In the genomic region with DNA sequence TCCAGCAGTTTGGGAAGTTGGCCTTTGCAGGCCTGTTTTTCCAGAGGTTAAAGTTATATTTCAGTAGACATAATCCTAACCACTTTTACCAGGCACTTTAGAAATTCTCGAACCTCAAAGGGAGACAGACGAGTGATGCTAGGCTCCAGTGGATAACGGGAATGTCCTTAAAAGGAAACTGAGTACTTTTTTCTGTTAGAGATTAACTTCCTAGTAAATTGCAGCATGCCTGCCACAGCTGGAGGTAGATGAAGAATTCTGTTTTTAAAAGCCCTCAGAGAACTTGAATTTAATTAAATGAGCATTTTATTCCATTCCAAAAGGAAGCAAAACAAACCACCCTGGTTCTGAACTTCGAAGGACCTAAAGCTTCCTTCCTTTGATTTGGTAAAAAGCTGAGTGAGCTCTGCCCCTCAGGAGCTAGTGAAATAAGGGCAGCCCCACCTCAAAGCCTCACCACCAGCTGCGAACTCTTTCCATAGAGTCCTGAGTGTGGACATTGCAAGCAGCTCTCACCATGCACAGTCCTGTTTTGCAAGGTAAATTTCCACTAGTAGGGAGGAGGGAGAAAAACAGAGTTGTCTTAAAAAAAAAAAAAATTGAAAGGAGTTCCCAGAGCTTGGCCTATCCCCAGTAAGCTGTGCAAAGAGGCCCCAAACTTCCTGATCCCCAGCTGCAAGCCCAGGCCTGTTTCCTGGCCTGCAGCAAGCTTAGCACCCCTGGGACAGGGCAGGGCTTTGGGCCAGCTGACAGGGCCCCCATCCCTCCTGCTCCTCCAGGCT, we compare ENCODE assay signal across 1 cellular context.
A peak's percentile ranks its signal among the peaks of the same experiment; 100 is the strongest.
TF ChIP-seq lines count a peak whose summit lies in the region.

No MANE protein-coding gene starts in this region.

TF ChIP-seq in HepG2, 621 proteins besides CTCF, POLR2A, EP300 and RAD21 (continued from another document):
- TF ChIP-seq ZNF362 (CRISPR knock-in tag; IDR thresholded peaks at IDR 0.05; ENCODE audit: borderline replicate concordance) (peak; percentile 54; the same call in 1 of the 2 replicates), ZNF205 (CRISPR knock-in tag; IDR thresholded peaks at IDR 0.05) (no peak), ATF7-NPFF (CRISPR knock-in tag; IDR thresholded peaks at IDR 0.05; ENCODE audit: low read depth) (no peak), DNMT1 (CRISPR knock-in tag; IDR thresholded peaks at IDR 0.05) (no peak), ZFP91 (CRISPR knock-in tag; IDR thresholded peaks at IDR 0.05; ENCODE audit: borderline replicate concordance) (0 out of 2 replicates have a peak, but pooled peaks have one; percentile 25), ZFY (CRISPR knock-in tag; IDR thresholded peaks at IDR 0.05) (peak; percentile 48; the same call in 1 of the 2 replicates), ZFX (CRISPR knock-in tag; IDR thresholded peaks at IDR 0.05; ENCODE audit: low read depth) (peak; percentile 45; the same call in 1 of the 2 replicates), ZNF263 (CRISPR knock-in tag; IDR thresholded peaks at IDR 0.05) (peak; percentile 75), PATZ1 (CRISPR knock-in tag; IDR thresholded peaks at IDR 0.05) (0 out of 2 replicates have a peak, but pooled peaks have one; percentile 17), PLRG1 (conservative IDR thresholded peaks at IDR 0.05) (no peak), NCOA2 (CRISPR knock-in tag; IDR thresholded peaks at IDR 0.05) (0 out of 2 replicates have a peak, but pooled peaks have one; percentile 12)
- TF ChIP-seq, protein P1, sequence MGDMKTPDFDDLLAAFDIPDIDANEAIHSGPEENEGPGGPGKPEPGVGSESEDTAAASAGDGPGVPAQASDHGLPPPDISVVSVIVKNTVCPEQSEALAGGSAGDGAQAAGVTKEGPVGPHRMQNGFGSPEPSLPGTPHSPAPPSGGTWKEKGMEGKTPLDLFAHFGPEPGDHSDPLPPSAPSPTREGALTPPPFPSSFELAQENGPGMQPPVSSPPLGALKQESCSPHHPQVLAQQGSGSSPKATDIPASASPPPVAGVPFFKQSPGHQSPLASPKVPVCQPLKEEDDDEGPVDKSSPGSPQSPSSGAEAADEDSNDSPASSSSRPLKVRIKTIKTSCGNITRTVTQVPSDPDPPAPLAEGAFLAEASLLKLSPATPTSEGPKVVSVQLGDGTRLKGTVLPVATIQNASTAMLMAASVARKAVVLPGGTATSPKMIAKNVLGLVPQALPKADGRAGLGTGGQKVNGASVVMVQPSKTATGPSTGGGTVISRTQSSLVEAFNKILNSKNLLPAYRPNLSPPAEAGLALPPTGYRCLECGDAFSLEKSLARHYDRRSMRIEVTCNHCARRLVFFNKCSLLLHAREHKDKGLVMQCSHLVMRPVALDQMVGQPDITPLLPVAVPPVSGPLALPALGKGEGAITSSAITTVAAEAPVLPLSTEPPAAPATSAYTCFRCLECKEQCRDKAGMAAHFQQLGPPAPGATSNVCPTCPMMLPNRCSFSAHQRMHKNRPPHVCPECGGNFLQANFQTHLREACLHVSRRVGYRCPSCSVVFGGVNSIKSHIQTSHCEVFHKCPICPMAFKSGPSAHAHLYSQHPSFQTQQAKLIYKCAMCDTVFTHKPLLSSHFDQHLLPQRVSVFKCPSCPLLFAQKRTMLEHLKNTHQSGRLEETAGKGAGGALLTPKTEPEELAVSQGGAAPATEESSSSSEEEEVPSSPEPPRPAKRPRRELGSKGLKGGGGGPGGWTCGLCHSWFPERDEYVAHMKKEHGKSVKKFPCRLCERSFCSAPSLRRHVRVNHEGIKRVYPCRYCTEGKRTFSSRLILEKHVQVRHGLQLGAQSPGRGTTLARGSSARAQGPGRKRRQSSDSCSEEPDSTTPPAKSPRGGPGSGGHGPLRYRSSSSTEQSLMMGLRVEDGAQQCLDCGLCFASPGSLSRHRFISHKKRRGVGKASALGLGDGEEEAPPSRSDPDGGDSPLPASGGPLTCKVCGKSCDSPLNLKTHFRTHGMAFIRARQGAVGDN (CRISPR knock-in tag; IDR thresholded peaks at IDR 0.05), result peak; percentile 44; the same call in 1 of the 2 replicates
- TF ChIP-seq, protein P2, sequence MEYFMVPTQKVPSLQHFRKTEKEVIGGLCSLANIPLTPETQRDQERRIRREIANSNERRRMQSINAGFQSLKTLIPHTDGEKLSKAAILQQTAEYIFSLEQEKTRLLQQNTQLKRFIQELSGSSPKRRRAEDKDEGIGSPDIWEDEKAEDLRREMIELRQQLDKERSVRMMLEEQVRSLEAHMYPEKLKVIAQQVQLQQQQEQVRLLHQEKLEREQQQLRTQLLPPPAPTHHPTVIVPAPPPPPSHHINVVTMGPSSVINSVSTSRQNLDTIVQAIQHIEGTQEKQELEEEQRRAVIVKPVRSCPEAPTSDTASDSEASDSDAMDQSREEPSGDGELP (IDR thresholded peaks at IDR 0.05; ENCODE audit: borderline replicate concordance, low read depth), result peak; percentile 44; the same call in 1 of the 2 replicates
- TF ChIP-seq, protein P3, sequence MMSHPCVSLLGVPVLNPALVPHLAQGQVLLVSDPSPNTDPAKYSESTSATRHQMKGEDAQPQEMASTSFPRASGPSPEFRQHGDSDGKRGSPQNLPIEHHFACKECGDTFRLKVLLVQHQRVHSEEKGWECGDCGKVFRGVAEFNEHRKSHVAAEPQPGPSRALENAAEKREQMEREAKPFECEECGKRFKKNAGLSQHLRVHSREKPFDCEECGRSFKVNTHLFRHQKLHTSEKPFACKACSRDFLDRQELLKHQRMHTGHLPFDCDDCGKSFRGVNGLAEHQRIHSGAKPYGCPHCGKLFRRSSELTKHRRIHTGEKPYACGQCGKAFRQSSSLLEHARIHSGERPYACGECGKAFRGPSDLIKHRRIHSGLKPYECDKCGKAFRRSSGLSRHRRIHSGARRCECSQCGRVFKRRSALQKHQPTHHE (CRISPR knock-in tag; IDR thresholded peaks at IDR 0.05; ENCODE audit: borderline replicate concordance), result 0 out of 2 replicates have a peak, but pooled peaks have one; percentile 54
